28 cellular contexts compared by ENCODE assay signal in genomic region chr15:83547168-83547567, GRCh38.
"Had no signal": no experiment of that assay in that cellular context is flagged by ENCODE, and none has a peak within 500 bp of the region (broad histone marks: within the 10 kb centered on the region; RNA-seq: fewer than 3 reads in every experiment).

No MANE protein-coding gene starts in this region.

- ATAC-seq: heart right ventricle; mucosa of descending colon; naive thymus-derived CD4-positive, alpha-beta T cell; natural killer cell treated with Interleukin-12 subunit alpha and Interleukin-12 subunit beta and Interleukin-15 and Interleukin-18, amount 100 ng/mL, for 72 hours; right cardiac atrium; sciatic nerve; stimulated activated effector memory CD8-positive, alpha-beta T cell treated with anti-CD3 and anti-CD28 coated beads, Interleukin-12 subunit alpha, Interleukin-12 subunit beta, amount 100 ng/mL, for 72 hours had no signal

- H3K9me3 Mint-ChIP-seq: natural killer cell treated with Interleukin-12 subunit alpha and Interleukin-12 subunit beta and Interleukin-15 and Interleukin-18, amount 100 ng/mL, for 72 hours had no signal

- H3K27ac ChIP-seq: heart right ventricle, hepatocyte, left ventricle myocardium inferior, pancreas, prostate gland, skin epidermis, suprapubic skin, thoracic aorta, tibial artery, upper lobe of right lung had no signal

- H3K36me3 Mint-ChIP-seq: naive thymus-derived CD4-positive, alpha-beta T cell; natural killer cell treated with Interleukin-12 subunit alpha and Interleukin-12 subunit beta and Interleukin-15 and Interleukin-18, amount 100 ng/mL, for 72 hours; stimulated activated effector memory CD8-positive, alpha-beta T cell treated with anti-CD3 and anti-CD28 coated beads, Interleukin-12 subunit alpha, Interleukin-12 subunit beta, amount 100 ng/mL, for 72 hours had no signal

- H3K4me2 ChIP-seq: hepatocyte had no signal

- H3K4me3 Mint-ChIP-seq: naive thymus-derived CD4-positive, alpha-beta T cell; natural killer cell treated with Interleukin-12 subunit alpha and Interleukin-12 subunit beta and Interleukin-15 and Interleukin-18, amount 100 ng/mL, for 72 hours; stimulated activated effector memory CD8-positive, alpha-beta T cell treated with anti-CD3 and anti-CD28 coated beads, Interleukin-12 subunit alpha, Interleukin-12 subunit beta, amount 100 ng/mL, for 72 hours; stimulated activated naive CD8-positive, alpha-beta T cell treated with anti-CD3 and anti-CD28 coated beads, Interleukin-15, Interleukin-2, amounts not matched to agents 100 ng/mL and 50 ng/mL, for 24 hours had no signal

- H2AFZ ChIP-seq: hepatocyte had no signal

- H3K4me3 ChIP-seq: heart right ventricle, hepatocyte, left ventricle myocardium inferior, lung, mucosa of descending colon, pancreas, prostate gland, skin epidermis, suprapubic skin, thoracic aorta, tibial artery, upper lobe of right lung had no signal

- H3K9me3 ChIP-seq: mucosa of descending colon, pancreas, prostate gland, suprapubic skin, thoracic aorta, upper lobe of right lung had no signal

- DNase-seq: heart right ventricle; left ventricle myocardium inferior; midbrain; mucosa of descending colon; naive thymus-derived CD4-positive, alpha-beta T cell; nucleus accumbens; pancreas; posterior cingulate gyrus; retina; right cardiac atrium; stimulated activated CD4-positive, alpha-beta T cell treated with anti-CD3 and anti-CD28 coated beads, Interleukin-12 subunit alpha, Interleukin-12 subunit beta, amount 100 ng/mL, for 4 hours; stimulated activated CD4-positive, alpha-beta T cell treated with anti-CD3 and anti-CD28 coated beads, Interleukin-15, amount 100 ng/mL, for 24 hours; stimulated activated CD4-positive, alpha-beta T cell treated with anti-CD3 and anti-CD28 coated beads, Interleukin-2, amount 100 ng/mL, for 24 hours; stimulated activated CD4-positive, alpha-beta T cell treated with anti-CD3 and anti-CD28 coated beads, Interleukin-4, amount 100 ng/mL, for 1 hour; stimulated activated naive CD4-positive, alpha-beta T cell; tibial artery; trophoblast cell; upper lobe of right lung had no signal

- H3K27me3 ChIP-seq: hepatocyte, pancreas, suprapubic skin, tibial artery had no signal

- H3K4me1 Mint-ChIP-seq: naive thymus-derived CD4-positive, alpha-beta T cell; stimulated activated effector memory CD8-positive, alpha-beta T cell treated with anti-CD3 and anti-CD28 coated beads, Interleukin-12 subunit alpha, Interleukin-12 subunit beta, amount 100 ng/mL, for 72 hours had no signal

- H3K4me1 ChIP-seq: heart right ventricle, left ventricle myocardium inferior, pancreas, prostate gland, suprapubic skin, tibial artery, upper lobe of right lung had no signal

- H3K79me2 ChIP-seq: hepatocyte had no signal

- H3K36me3 ChIP-seq: heart right ventricle, left ventricle myocardium inferior, pancreas, prostate gland, suprapubic skin, thoracic aorta, tibial artery, upper lobe of right lung had no signal

- H3K27ac Mint-ChIP-seq: naive thymus-derived CD4-positive, alpha-beta T cell; natural killer cell treated with Interleukin-12 subunit alpha and Interleukin-12 subunit beta and Interleukin-15 and Interleukin-18, amount 100 ng/mL, for 72 hours; stimulated activated effector memory CD8-positive, alpha-beta T cell treated with anti-CD3 and anti-CD28 coated beads, Interleukin-12 subunit alpha, Interleukin-12 subunit beta, amount 100 ng/mL, for 72 hours; stimulated activated naive CD8-positive, alpha-beta T cell treated with anti-CD3 and anti-CD28 coated beads, Interleukin-15, Interleukin-2, amounts not matched to agents 100 ng/mL and 50 ng/mL, for 24 hours had no signal
